Comparison of ENCODE assay signal across 9 cellular contexts in genomic region chr16:89949756-89950155, GRCh38. TPM values are rescaled to one million over a fixed set of nuclear protein-coding genes. Genes with fewer than 3 reads are reported as not detected.
A peak's percentile ranks its signal among the peaks of the same experiment; 100 is the strongest.
DNase-seq lines count a peak whose midpoint lies in the region; ATAC-seq and TF ChIP-seq lines count a peak whose summit lies in the region.
"Had no signal": no experiment of that assay in that cellular context is flagged by ENCODE, and none has a peak within 500 bp of the region (broad histone marks: within the 10 kb centered on the region; RNA-seq: fewer than 3 reads in every experiment).

No MANE protein-coding gene starts in this region.

- no peaks in the 10 kb centered on the region for H3K36me3 ChIP-seq in Peyer's patch
- H3K36me3 ChIP-seq in esophagus (ENCODE audit: control insufficient read depth in 2 of 2, insufficient read depth in 2 of 2, low read length in 1 of 2) = peaks cover 0 to 4% of the 10 kb centered on the region in 2 donors
- no peaks in the 10 kb centered on the region for H3K36me3 ChIP-seq in rectal smooth muscle tissue (ENCODE audit: control insufficient read depth, insufficient read depth, low read length)

- no peaks in the 10 kb centered on the region for H3K27me3 ChIP-seq in Peyer's patch
- H3K27me3 ChIP-seq in esophagus (ENCODE audit: control insufficient read depth in 1 of 2, insufficient read depth in 2 of 2, low read length in 2 of 2) = no peaks in the 10 kb centered on the region
- H3K27me3 ChIP-seq in rectal smooth muscle tissue (ENCODE audit: control insufficient read depth, insufficient read depth, low read length) = no peaks in the 10 kb centered on the region

- TF ChIP-seq CTCF in Peyer's patch (IDR thresholded peaks at IDR 0.05) = no peak

- peaks cover 0 to 34% (median 11%) of the 10 kb centered on the region in 4 donors for H3K4me1 ChIP-seq in Peyer's patch
- H3K4me1 ChIP-seq in esophagus (ENCODE audit: control insufficient read depth in 2 of 2, insufficient read depth in 2 of 2, low read length in 1 of 2) = peaks cover 5 to 21% of the 10 kb centered on the region in 2 donors
- H3K4me1 ChIP-seq in rectal smooth muscle tissue (ENCODE audit: control insufficient read depth, insufficient read depth, low read length) = peaks cover 2% of the 10 kb centered on the region

- peaks cover 0 to 7% (median 0%) of the 10 kb centered on the region in 4 donors for H3K9me3 ChIP-seq in Peyer's patch
- no peaks in the 10 kb centered on the region for H3K9me3 ChIP-seq in esophagus (ENCODE audit: control insufficient read depth in 2 of 2, insufficient read depth in 1 of 2, low read depth in 1 of 2, low read length in 1 of 2)

- H3K27ac ChIP-seq in Peyer's patch = no peak overlapping the region
- H3K27ac ChIP-seq in esophagus (ENCODE audit: low read depth in 2 of 2, low read length in 1 of 2) = no peak overlapping the region
- H3K27ac ChIP-seq in rectal smooth muscle tissue (ENCODE audit: low read depth, low read length) = no peak overlapping the region
- H3K27ac ChIP-seq: epithelial cell of prostate had no signal

- no peak for ATAC-seq in GM18909 (IDR thresholded peaks at IDR 0.05; ENCODE audit: poor library complexity, unreplicated experiment)

- H3K9ac ChIP-seq in rectal smooth muscle tissue (ENCODE audit: low read length) = no peak overlapping the region

- H3K4me3 ChIP-seq in GM08714 (ENCODE audit: low read length) = peak overlapping the region; percentile 70; the same call in 1 of the 2 replicates
- peak overlapping the region in 3 of 4 donors; percentile 50 to 84 (median 84) for H3K4me3 ChIP-seq in Peyer's patch
- peak overlapping the region; percentile 65 to 75 for H3K4me3 ChIP-seq in esophagus (ENCODE audit: low read depth in 1 of 2, low read length in 2 of 2)
- peak overlapping the region; percentile 66 for H3K4me3 ChIP-seq in rectal smooth muscle tissue (ENCODE audit: low read length)

- TF ChIP-seq POLR2A in Peyer's patch (IDR thresholded peaks at IDR 0.05) = no peak

- DNase-seq in Peyer's patch (no peak), AML-193 (lab: John Stamatoyannopoulos, UW) (no peak), NCI-H446 (lab: John Stamatoyannopoulos, UW) (no peak)
- no peak for DNase-seq in activated effector memory CD4-positive, alpha-beta T cell treated with Interleukin-2 at 50 U/mL for 16 hours

- WGBS in esophagus, 2 donors = 84 to 88% methylated on average over 12 of the region's 12 CpGs

RNA-seq across cellular contexts. Expression of gene DEF8, which starts 1.2 kb away (rescaled TPM):
- 100 to 1,000 TPM in 1 of 4 donors, 10 to 100 TPM in 3; 28.4 to 237 (median 60.9) TPM for total RNA-seq in Peyer's patch
- 10 to 100 TPM; 47.0 to 47.2 TPM for polyA plus RNA-seq in esophagus

RNA-seq across cellular contexts. Expression of gene TUBB3, which starts 26.6 kb away (rescaled TPM):
- 10 to 100 TPM in 1 of 4 donors, 1 to 10 TPM in 3; 2.1 to 12.4 (median 4.6) TPM for total RNA-seq in Peyer's patch
- polyA plus RNA-seq in esophagus = 1 to 10 TPM in 1 of 2 donors, under 1 TPM in 1; 0.16 to 1.5 TPM

RNA-seq across cellular contexts. Expression of gene MC1R, which starts 31.1 kb away (rescaled TPM):
- total RNA-seq in Peyer's patch = 10 to 100 TPM in 2 of 4 donors, 1 to 10 TPM in 2; 8.3 to 29.2 (median 11.2) TPM
- 1 to 10 TPM; 1.3 to 3.3 TPM for polyA plus RNA-seq in esophagus
